In genomic region chr1:151194894-151195594, GRCh38 we compare ENCODE assay signal across 8 cellular contexts. TPM values are rescaled to one million over a fixed set of nuclear protein-coding genes. Genes with fewer than 3 reads are reported as not detected.
DNase-seq lines count a peak whose midpoint lies in the region; ATAC-seq and TF ChIP-seq lines count a peak whose summit lies in the region.
"Not testable (repeated sequence)": the region's sequence is repeated elsewhere in the genome, so short reads cannot be mapped to it uniquely, and the experiment has no call there.

No MANE protein-coding gene starts in this region.

- not testable (repeated sequence) for H3K4me1 ChIP-seq in BE2C
- peaks cover 0 to 27% (median 15%) of the 10 kb centered on the region in 4 donors for H3K4me1 ChIP-seq in tibial nerve

- WGBS in tibial nerve, 2 donors = 76 to 80% methylated on average over 17 of the region's 17 CpGs

- not testable (repeated sequence) for TF ChIP-seq EP300 in tibial nerve (IDR thresholded peaks at IDR 0.05)

- peak overlapping the region; percentile 41 for H3K4me3 ChIP-seq in BE2C (ENCODE audit: low read depth, low read length)
- not testable (repeated sequence) for H3K4me3 ChIP-seq in tibial nerve

- TF ChIP-seq CTCF in BE2C (IDR thresholded peaks at IDR 0.05; ENCODE audit: low read depth, low read length); omental fat pad (IDR thresholded peaks at IDR 0.05); tibial nerve (IDR thresholded peaks at IDR 0.05): not testable (repeated sequence)

- H3K36me3 ChIP-seq in BE2C, tibial nerve: not testable (repeated sequence)

- H3K27me3 ChIP-seq in BE2C, tibial nerve: not testable (repeated sequence)

- peak; percentile 65 for ATAC-seq in omental fat pad (ENCODE audit: low FRiP score)

- TF ChIP-seq POLR2A in tibial nerve (IDR thresholded peaks at IDR 0.05) = not testable (repeated sequence)

- not testable (repeated sequence) for DNase-seq in BE2C
- DNase-seq in HS-27A (ENCODE audit: low read depth) (peak; percentile 90), RPMI7951 (ENCODE audit: low read depth) (peak; percentile 90), epithelial cell of prostate (ENCODE audit: low read depth, low spot score) (peak; percentile 96), islet precursor cell (peak; percentile 64), omental fat pad (ENCODE audit: low spot score) (peak; percentile 88), tibial nerve (ENCODE audit: low spot score in 2 of 2) (peak; percentile 43 to 48)
- DNase-seq in activated effector memory CD4-positive, alpha-beta T cell treated with anti-CD3 and anti-CD28 coated beads, Interleukin-2, amount 50 U/mL, for 16 hours = peak; percentile 65

- not testable (repeated sequence) for H3K9me3 ChIP-seq in BE2C, tibial nerve

- H3K27ac ChIP-seq in epithelial cell of prostate (peak overlapping the region; percentile 98), tibial nerve (peak overlapping the region in 2 of 4 donors; percentile 48 to 68)

RNA-seq across cellular contexts. Expression of gene PIP5K1A, which starts 3.3 kb away (rescaled TPM):
- 70.7 TPM for polyA plus RNA-seq in BE2C (2012; ENCODE audit: insufficient read depth, insufficient read length, low read depth)
- total RNA-seq in RPMI7951 (2014; rRNA removed; shearing (Covaris generic)) = 27.4 and 39.5 TPM in 2 replicates
- total RNA-seq in omental fat pad = 10 to 100 TPM; 31.5 to 94.2 (median 59.4) TPM
- 10 to 100 TPM; 52.6 to 89.0 (median 62.4) TPM for total RNA-seq in tibial nerve

RNA-seq across cellular contexts. Expression of gene VPS72, which starts 5.0 kb away (rescaled TPM):
- 122 TPM for polyA plus RNA-seq in BE2C (2012; ENCODE audit: insufficient read depth, insufficient read length, low read depth)
- 54.0 and 63.8 TPM in 2 replicates for total RNA-seq in RPMI7951 (2014; rRNA removed; shearing (Covaris generic))
- total RNA-seq in omental fat pad (10 to 100 TPM; 24.0 to 26.1 (median 24.6) TPM), tibial nerve (10 to 100 TPM; 24.5 to 35.5 (median 31.0) TPM)

RNA-seq across cellular contexts. Expression of gene TMOD4, which starts 19.3 kb away (rescaled TPM):
- polyA plus RNA-seq in BE2C (2012; ENCODE audit: insufficient read depth, insufficient read length, low read depth) = 3.1 TPM
- 0.36 TPM in 1 of 2 replicates, not detected in the other for total RNA-seq in RPMI7951 (2014; rRNA removed; shearing (Covaris generic))
- total RNA-seq in omental fat pad (1 to 10 TPM in 1 of 4 donors, not detected in 3; 1.9 TPM), tibial nerve (1 to 10 TPM in 2 of 4 donors, not detected in 2; 1.1 to 4.8 TPM)

RNA-seq across cellular contexts. Expression of gene SCNM1, which starts 29.1 kb away (rescaled TPM):
- polyA plus RNA-seq in BE2C (2012; ENCODE audit: insufficient read depth, insufficient read length, low read depth) = 160 TPM
- total RNA-seq in RPMI7951 (2014; rRNA removed; shearing (Covaris generic)) = 47.4 and 58.5 TPM in 2 replicates
- total RNA-seq in omental fat pad (10 to 100 TPM; 12.0 to 24.7 (median 20.7) TPM), tibial nerve (10 to 100 TPM; 20.5 to 42.6 (median 31.2) TPM)

RNA-seq across cellular contexts. Expression of gene LYSMD1, which starts 29.3 kb away (rescaled TPM):
- polyA plus RNA-seq in BE2C (2012; ENCODE audit: insufficient read depth, insufficient read length, low read depth) = 56.2 TPM
- 7.4 and 8.2 TPM in 2 replicates for total RNA-seq in RPMI7951 (2014; rRNA removed; shearing (Covaris generic))
- total RNA-seq in omental fat pad (10 to 100 TPM in 2 of 4 donors, 1 to 10 TPM in 2; 4.1 to 11.0 (median 9.8) TPM), tibial nerve (10 to 100 TPM; 10.1 to 16.5 (median 13.8) TPM)
